ENCODE assay signal across 17 cellular contexts in genomic region chr12:64160718-64161060, GRCh38.
DNase-seq lines count a peak whose midpoint lies in the region; ATAC-seq and TF ChIP-seq lines count a peak whose summit lies in the region.
"Had no signal": no experiment of that assay in that cellular context is flagged by ENCODE, and none has a peak within 500 bp of the region (broad histone marks: within the 10 kb centered on the region; RNA-seq: fewer than 3 reads in every experiment).

No MANE protein-coding gene starts in this region.

- peak; percentile 61 for DNase-seq in AG08395 (ENCODE audit: low spot score)
- peak; percentile 45 for DNase-seq in M059J (ENCODE audit: low read depth)
- peak; percentile 77 for DNase-seq in choroid plexus epithelial cell (ENCODE audit: low read depth)
- peak; percentile 75 for DNase-seq in iris pigment epithelial cell (ENCODE audit: low read depth)
- DNase-seq in NCI-H1436 (lab: John Stamatoyannopoulos, UW) = no peak
- no peak for DNase-seq in D341Med (ENCODE audit: low spot score)
- DNase-seq: activated naive CD8-positive, alpha-beta T cell treated with anti-CD3 and anti-CD28 coated beads, Interleukin-2, amount 50 U/mL, for 24 hours; activated T-cell treated with anti-CD3 and anti-CD28 coated beads, Interleukin-2, amount 50 U/mL, for 4 hours; COR-L47; GDM1; NCI-H1436 treated with DMSO at 0.1 percent for 48 hours; NCI-H446 had no signal

- ATAC-seq in GM21825 (IDR thresholded peaks at IDR 0.05; ENCODE audit: unreplicated experiment) (no peak), GM19035 (IDR thresholded peaks at IDR 0.05; ENCODE audit: unreplicated experiment) (no peak)
- ATAC-seq: activated naive CD8-positive, alpha-beta T cell treated with anti-CD3 and anti-CD28 coated beads, Interleukin-2, amount 50 U/mL, for 24 hours; activated T-cell treated with anti-CD3 and anti-CD28 coated beads, Interleukin-2, amount 50 U/mL, for 4 hours; left lobe of liver; stimulated activated effector memory CD8-positive, alpha-beta T cell treated with anti-CD3 and anti-CD28 coated beads, Interleukin-12 subunit alpha, Interleukin-12 subunit beta, amount 100 ng/mL, for 72 hours had no signal

- TF ChIP-seq CTCF in choroid plexus epithelial cell (conservative IDR thresholded peaks at IDR 0.05; ENCODE audit: low read depth, low read length) = no peak

- no peak overlapping the region for H3K4me3 ChIP-seq in choroid plexus epithelial cell (ENCODE audit: low read depth, low read length)
- H3K4me3 ChIP-seq: tibial nerve had no signal

Comparison
In these comparisons a context has a peak if more than half of its experiments do, and no peak if none do; other contexts are left out.
1. DNase-seq: peak in AG08395 (single experiment), M059J (single experiment), choroid plexus epithelial cell (single experiment) and iris pigment epithelial cell (single experiment); none in NCI-H1436 (single experiment) and D341Med (single experiment).